ENCODE assay signal across 8 cellular contexts in the genomic region with DNA sequence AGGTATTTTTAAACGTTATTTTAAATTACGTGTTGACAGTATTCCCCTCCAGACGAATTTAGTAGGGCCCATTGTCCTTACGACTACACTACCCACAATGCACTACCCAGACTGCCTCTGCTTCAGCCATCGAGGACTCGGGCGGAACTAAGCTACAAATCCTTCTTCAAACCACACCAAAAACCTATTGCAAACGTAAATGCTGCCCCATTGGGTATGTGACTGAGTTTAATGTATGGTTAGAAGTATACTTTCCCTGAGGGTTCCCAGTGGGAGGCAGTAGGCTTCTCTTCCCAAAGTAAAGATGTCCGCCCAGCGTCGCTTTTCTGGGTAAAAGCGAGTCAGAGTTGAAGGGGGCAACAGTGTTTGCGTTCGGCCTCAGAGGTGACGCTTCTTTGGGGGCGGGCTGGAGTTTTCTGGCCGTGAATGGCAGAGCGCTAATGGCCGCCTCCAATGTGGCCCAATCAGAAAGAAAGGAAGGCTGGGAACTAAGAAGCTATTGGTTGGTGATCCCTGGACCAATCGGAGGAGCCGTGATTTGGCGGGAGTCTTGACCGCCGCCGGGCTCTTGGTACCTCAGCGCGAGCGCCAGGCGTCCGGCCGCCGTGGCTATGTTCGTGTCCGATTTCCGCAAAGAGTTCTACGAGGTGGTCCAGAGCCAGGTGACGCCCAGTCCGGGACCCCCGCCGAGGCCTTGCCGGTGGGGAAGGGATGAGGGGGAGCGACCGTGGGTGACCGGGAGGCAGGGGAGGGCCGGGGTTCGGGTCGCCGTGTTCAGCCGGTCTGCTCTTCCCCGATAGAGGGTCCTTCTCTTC. TPM values are rescaled to one million over a fixed set of nuclear protein-coding genes. Genes with fewer than 3 reads are reported as not detected.
A peak's percentile ranks its signal among the peaks of the same experiment; 100 is the strongest.
DNase-seq lines count a peak whose midpoint lies in the region; ATAC-seq and TF ChIP-seq lines count a peak whose summit lies in the region.

A gene with protein sequence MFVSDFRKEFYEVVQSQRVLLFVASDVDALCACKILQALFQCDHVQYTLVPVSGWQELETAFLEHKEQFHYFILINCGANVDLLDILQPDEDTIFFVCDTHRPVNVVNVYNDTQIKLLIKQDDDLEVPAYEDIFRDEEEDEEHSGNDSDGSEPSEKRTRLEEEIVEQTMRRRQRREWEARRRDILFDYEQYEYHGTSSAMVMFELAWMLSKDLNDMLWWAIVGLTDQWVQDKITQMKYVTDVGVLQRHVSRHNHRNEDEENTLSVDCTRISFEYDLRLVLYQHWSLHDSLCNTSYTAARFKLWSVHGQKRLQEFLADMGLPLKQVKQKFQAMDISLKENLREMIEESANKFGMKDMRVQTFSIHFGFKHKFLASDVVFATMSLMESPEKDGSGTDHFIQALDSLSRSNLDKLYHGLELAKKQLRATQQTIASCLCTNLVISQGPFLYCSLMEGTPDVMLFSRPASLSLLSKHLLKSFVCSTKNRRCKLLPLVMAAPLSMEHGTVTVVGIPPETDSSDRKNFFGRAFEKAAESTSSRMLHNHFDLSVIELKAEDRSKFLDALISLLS (plus strand): TSS at position 563 of the 815 bp plus-strand sequence. CDS start 49 bp downstream, at position 612.

- H3K36me3 ChIP-seq in GM06990 (ENCODE audit: control insufficient read depth, insufficient read depth, low read length), result peaks cover 7% of the 10 kb centered on the region
- H3K36me3 ChIP-seq in suprapubic skin, result peaks cover 4% of the 10 kb centered on the region

- DNase-seq in GM06990 (ENCODE audit: extremely low read depth, insufficient read length), result peak; percentile 92
- peak; percentile 97 for DNase-seq in NCI-H1092 (lab: John Stamatoyannopoulos, UW)
- DNase-seq in germinal center (ENCODE audit: low spot score), result peak; percentile 98
- peak; percentile 95 for DNase-seq in non-pigmented ciliary epithelial cell (ENCODE audit: low read depth)
- peak; percentile 98 for DNase-seq in suprapubic skin (ENCODE audit: low spot score in 2 of 2)

- no peak for TF ChIP-seq POLR2A in suprapubic skin (IDR thresholded peaks at IDR 0.05)

- peak within 1 kb of the TSS; percentile 100 for H3K27ac Mint-ChIP-seq in activated naive CD4-positive, alpha-beta T cell treated with anti-CD3 and anti-CD28 coated beads, Interleukin-2, amount 50 U/mL, for 24 hours

- H3K27me3 ChIP-seq in GM06990 (replicated peaks; ENCODE audit: control insufficient read depth, insufficient read depth, low read length) (no peaks in the 10 kb centered on the region), suprapubic skin (no peaks in the 10 kb centered on the region)

- H3K36me3 Mint-ChIP-seq in activated naive CD4-positive, alpha-beta T cell treated with anti-CD3 and anti-CD28 coated beads, Interleukin-2, amount 50 U/mL, for 24 hours, result peaks cover 3% of the 10 kb centered on the region

- peaks cover 44% of the 10 kb centered on the region for H3K4me1 ChIP-seq in suprapubic skin

- 0% methylated on average over 18 of the region's 50 CpGs for WGBS in suprapubic skin

- H3K27ac ChIP-seq in suprapubic skin, result peak within 1 kb of the TSS; percentile 97

- peaks cover 35% of the 10 kb centered on the region for H3K4me1 Mint-ChIP-seq in activated naive CD4-positive, alpha-beta T cell treated with anti-CD3 and anti-CD28 coated beads, Interleukin-2, amount 50 U/mL, for 24 hours

- TF ChIP-seq CTCF in GM06990 (IDR thresholded peaks at IDR 0.05; ENCODE audit: insufficient read depth, low read length, poor library complexity, severe bottlenecking) (no peak), suprapubic skin (IDR thresholded peaks at IDR 0.05) (no peak)

- no peaks in the 10 kb centered on the region for H3K9me3 ChIP-seq in suprapubic skin

- no peaks in the 10 kb centered on the region for H3K9me3 Mint-ChIP-seq in activated naive CD4-positive, alpha-beta T cell treated with anti-CD3 and anti-CD28 coated beads, Interleukin-2, amount 50 U/mL, for 24 hours

- TF ChIP-seq EP300 in suprapubic skin (IDR thresholded peaks at IDR 0.05), result no peak

- peak; percentile 81 for ATAC-seq in HG02588 (IDR thresholded peaks at IDR 0.05; ENCODE audit: unreplicated experiment)
- peak; percentile 95 for ATAC-seq in SK-N-SH treated with all-trans-retinoic acid at 6 μM for 48 hours

- no peaks in the 10 kb centered on the region for H3K27me3 Mint-ChIP-seq in activated naive CD4-positive, alpha-beta T cell treated with anti-CD3 and anti-CD28 coated beads, Interleukin-2, amount 50 U/mL, for 24 hours

- peak within 1 kb of the TSS; percentile 98 for H3K4me3 Mint-ChIP-seq in activated naive CD4-positive, alpha-beta T cell treated with anti-CD3 and anti-CD28 coated beads, Interleukin-2, amount 50 U/mL, for 24 hours

- H3K4me3 ChIP-seq in GM06990 (replicated peaks; ENCODE audit: low read depth, low read length), result peak within 1 kb of the TSS; percentile 89
- peak within 1 kb of the TSS; percentile 75 for H3K4me3 ChIP-seq in suprapubic skin

TF ChIP-seq in SK-N-SH treated with all-trans-retinoic acid at 6 μM for 48 hours, 23 proteins besides CTCF, POLR2A, EP300 and RAD21 (continues in another document):
- no peak for TF ChIP-seq CREB5 (CRISPR knock-in tag; IDR thresholded peaks at IDR 0.05; ENCODE audit: low read depth)
- peak; percentile 88 for TF ChIP-seq CSDC2 (CRISPR knock-in tag; IDR thresholded peaks at IDR 0.05)
- TF ChIP-seq, protein P1, sequence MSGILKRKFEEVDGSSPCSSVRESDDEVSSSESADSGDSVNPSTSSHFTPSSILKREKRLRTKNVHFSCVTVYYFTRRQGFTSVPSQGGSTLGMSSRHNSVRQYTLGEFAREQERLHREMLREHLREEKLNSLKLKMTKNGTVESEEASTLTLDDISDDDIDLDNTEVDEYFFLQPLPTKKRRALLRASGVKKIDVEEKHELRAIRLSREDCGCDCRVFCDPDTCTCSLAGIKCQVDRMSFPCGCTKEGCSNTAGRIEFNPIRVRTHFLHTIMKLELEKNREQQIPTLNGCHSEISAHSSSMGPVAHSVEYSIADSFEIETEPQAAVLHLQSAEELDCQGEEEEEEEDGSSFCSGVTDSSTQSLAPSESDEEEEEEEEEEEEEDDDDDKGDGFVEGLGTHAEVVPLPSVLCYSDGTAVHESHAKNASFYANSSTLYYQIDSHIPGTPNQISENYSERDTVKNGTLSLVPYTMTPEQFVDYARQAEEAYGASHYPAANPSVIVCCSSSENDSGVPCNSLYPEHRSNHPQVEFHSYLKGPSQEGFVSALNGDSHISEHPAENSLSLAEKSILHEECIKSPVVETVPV (CRISPR knock-in tag; IDR thresholded peaks at IDR 0.05), result no peak
- no peak for TF ChIP-seq GLIS3 (CRISPR knock-in tag; IDR thresholded peaks at IDR 0.05)
- peak; percentile 50; the same call in 1 of the 2 replicates for TF ChIP-seq ZFP3 (CRISPR knock-in tag; IDR thresholded peaks at IDR 0.05)
- TF ChIP-seq ARNTL (CRISPR knock-in tag; IDR thresholded peaks at IDR 0.05; ENCODE audit: borderline replicate concordance, low read depth), result no peak
- TF ChIP-seq ZFP30 (CRISPR knock-in tag; IDR thresholded peaks at IDR 0.05), result no peak
- TF ChIP-seq BACH2 (CRISPR knock-in tag; IDR thresholded peaks at IDR 0.05; ENCODE audit: borderline replicate concordance), result no peak
- TF ChIP-seq TOX (CRISPR knock-in tag; IDR thresholded peaks at IDR 0.05; ENCODE audit: borderline replicate concordance), result no peak
- no peak for TF ChIP-seq SNAI2 (CRISPR knock-in tag; IDR thresholded peaks at IDR 0.05)
- TF ChIP-seq, protein P2, sequence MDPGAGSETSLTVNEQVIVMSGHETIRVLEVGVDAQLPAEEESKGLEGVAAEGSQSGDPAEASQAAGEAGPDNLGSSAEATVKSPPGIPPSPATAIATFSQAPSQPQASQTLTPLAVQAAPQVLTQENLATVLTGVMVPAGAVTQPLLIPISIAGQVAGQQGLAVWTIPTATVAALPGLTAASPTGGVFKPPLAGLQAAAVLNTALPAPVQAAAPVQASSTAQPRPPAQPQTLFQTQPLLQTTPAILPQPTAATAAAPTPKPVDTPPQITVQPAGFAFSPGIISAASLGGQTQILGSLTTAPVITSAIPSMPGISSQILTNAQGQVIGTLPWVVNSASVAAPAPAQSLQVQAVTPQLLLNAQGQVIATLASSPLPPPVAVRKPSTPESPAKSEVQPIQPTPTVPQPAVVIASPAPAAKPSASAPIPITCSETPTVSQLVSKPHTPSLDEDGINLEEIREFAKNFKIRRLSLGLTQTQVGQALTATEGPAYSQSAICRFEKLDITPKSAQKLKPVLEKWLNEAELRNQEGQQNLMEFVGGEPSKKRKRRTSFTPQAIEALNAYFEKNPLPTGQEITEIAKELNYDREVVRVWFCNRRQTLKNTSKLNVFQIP (CRISPR knock-in tag; IDR thresholded peaks at IDR 0.05; ENCODE audit: borderline replicate concordance, low read depth), result no peak

RNA-seq across cellular contexts. Expression of the gene that starts here (rescaled TPM):
- total RNA-seq in suprapubic skin, result 1 to 10 TPM in 3 of 4 donors, under 1 TPM in 1; 0.72 to 3.3 (median 1.4) TPM

Comparison
In these comparisons a context has a peak if more than half of its experiments do, and no peak if none do; other contexts are left out.
1. Peak in every context shown above with its lines: DNase-seq, ATAC-seq, H3K4me3 ChIP-seq and H3K27ac ChIP-seq.